ENCODE assay signal across 12 cellular contexts in genomic region chr10:57964371-57964770, GRCh38.
DNase-seq lines count a peak whose midpoint lies in the region; ATAC-seq and TF ChIP-seq lines count a peak whose summit lies in the region.
"Had no signal": no experiment of that assay in that cellular context is flagged by ENCODE, and none has a peak within 500 bp of the region (broad histone marks: within the 10 kb centered on the region; RNA-seq: fewer than 3 reads in every experiment).

No MANE protein-coding gene starts in this region.

- TF ChIP-seq CTCF in mammary epithelial cell (conservative IDR thresholded peaks at IDR 0.05 in 1 of 2, IDR thresholded peaks at IDR 0.05 in 1 of 2; ENCODE audit: extremely low read depth in 1 of 2, insufficient read depth in 1 of 2, low read depth in 1 of 2, low read length in 2 of 2) (no peak), prostate gland (IDR thresholded peaks at IDR 0.05) (no peak)

- no peak overlapping the region for H2BK12ac ChIP-seq in mesenchymal stem cell (ENCODE audit: low read length in 2 of 2)

- no peak overlapping the region for H4K91ac ChIP-seq in mesenchymal stem cell (ENCODE audit: low read length)

- H3K27ac ChIP-seq in mammary epithelial cell (ENCODE audit: insufficient read depth, low read depth, low read length) (no peak overlapping the region), mesenchymal stem cell (ENCODE audit: low read length, poor library complexity, severe bottlenecking) (no peak overlapping the region), prostate gland (no peak overlapping the region)
- H3K27ac ChIP-seq: VCaP had no signal

- no peaks in the 10 kb centered on the region for H3K36me3 Mint-ChIP-seq in stimulated activated memory B cell treated with anti-CD40 and anti-IgM and Interleukin-4, amounts not matched to agents 10 μg/mL and 1 μg/mL and 100 μg/mL, for 72 hours

- H3K4me1 ChIP-seq in mammary epithelial cell (ENCODE audit: insufficient read depth, low read length) (no peaks in the 10 kb centered on the region), mesenchymal stem cell (ENCODE audit: control insufficient read depth, insufficient read depth, low read depth, low read length) (no peaks in the 10 kb centered on the region), prostate gland (replicated peaks) (no peaks in the 10 kb centered on the region)
- H3K4me1 ChIP-seq: HAP-1 had no signal

- no peaks in the 10 kb centered on the region for H3K36me3 ChIP-seq in mammary epithelial cell (ENCODE audit: insufficient read depth, low read length)
- no peaks in the 10 kb centered on the region for H3K36me3 ChIP-seq in mesenchymal stem cell (ENCODE audit: control insufficient read depth in 1 of 2, insufficient read depth in 2 of 2, low read depth in 1 of 2, low read length in 2 of 2)
- no peaks in the 10 kb centered on the region for H3K36me3 ChIP-seq in prostate gland
- H3K36me3 ChIP-seq: HAP-1 had no signal

- no peak overlapping the region for H3K27ac Mint-ChIP-seq in stimulated activated memory B cell treated with anti-CD40 and anti-IgM and Interleukin-4, amounts not matched to agents 10 μg/mL and 1 μg/mL and 100 μg/mL, for 72 hours
- H3K27ac Mint-ChIP-seq: activated T-cell treated with anti-CD3 and anti-CD28 coated beads, Interleukin-2, amount 50 U/mL, for 72 hours had no signal

- H3K79me2 ChIP-seq in mammary epithelial cell (ENCODE audit: insufficient read depth, low read length) = no peaks in the 10 kb centered on the region

- WGBS in mammary epithelial cell (ENCODE audit: low coverage, missing lambda C conversion rate) = 48% methylated on average over 3 of the region's 3 CpGs
- WGBS in mesenchymal stem cell = 94% methylated on average over 3 of the region's 3 CpGs
- 84% methylated on average over 3 of the region's 3 CpGs for WGBS in prostate gland

- H3K9ac ChIP-seq in mammary epithelial cell (ENCODE audit: insufficient read depth, low read length) (no peak overlapping the region), mesenchymal stem cell (ENCODE audit: low read length) (peak overlapping the region; percentile 10)

- H4K8ac ChIP-seq in mesenchymal stem cell (ENCODE audit: low read length) = no peak overlapping the region

- H2BK15ac ChIP-seq in mesenchymal stem cell (ENCODE audit: low read depth, poor library complexity, severe bottlenecking) = no peak overlapping the region

- H3K4ac ChIP-seq in mesenchymal stem cell (ENCODE audit: low read depth in 1 of 2, low read length in 2 of 2) = no peak overlapping the region

- H2AFZ ChIP-seq in mammary epithelial cell (ENCODE audit: low read depth, low read length) = no peak overlapping the region
- no peak overlapping the region for H2AFZ ChIP-seq in mesenchymal stem cell (ENCODE audit: low read depth, low read length)

- no TSS peak for BruUV-seq in mammary epithelial cell (replicated peaks; lab: Mats Ljungman, UMichigan)

- H3K4me3 Mint-ChIP-seq in stimulated activated memory B cell treated with anti-CD40 and anti-IgM and Interleukin-4, amounts not matched to agents 10 μg/mL and 1 μg/mL and 100 μg/mL, for 72 hours = no peak overlapping the region
- H3K4me3 Mint-ChIP-seq: activated T-cell treated with anti-CD3 and anti-CD28 coated beads, Interleukin-2, amount 50 U/mL, for 72 hours; nephron had no signal

- intact Hi-C loops in mammary epithelial cell (cut with micrococcal nuclease) = no loop called here
- intact Hi-C loops in prostate gland (cut with DNase I) = no loop called here

- no peak overlapping the region for H2BK120ac ChIP-seq in mesenchymal stem cell (ENCODE audit: low read depth, low read length)

- H2AK5ac ChIP-seq in mesenchymal stem cell (ENCODE audit: low read length, severe bottlenecking) = no peak overlapping the region

- H3K4me2 ChIP-seq in mammary epithelial cell (ENCODE audit: insufficient read depth, low read depth, low read length) (no peak overlapping the region), mesenchymal stem cell (ENCODE audit: low read length, poor library complexity, severe bottlenecking) (no peak overlapping the region)

- ATAC-seq in stimulated activated memory B cell treated with anti-CD40 and anti-IgM and Interleukin-4, amounts not matched to agents 10 μg/mL and 1 μg/mL and 100 μg/mL, for 72 hours = no peak
- no peak for ATAC-seq in GM21576 (IDR thresholded peaks at IDR 0.05; ENCODE audit: unreplicated experiment)
- ATAC-seq: activated T-cell treated with anti-CD3 and anti-CD28 coated beads, Interleukin-2, amount 50 U/mL, for 72 hours had no signal

- DNase-seq in C1 segment of cervical spinal cord (lab: John Stamatoyannopoulos, UW) (peak in 12 of 14 donors; percentile 6 to 68 (median 40)), NCI-H1092 treated with DMSO at 0.1 percent for 48 hours (lab: John Stamatoyannopoulos, UW) (peak; percentile 19), mammary epithelial cell (peak; percentile 78), mesenchymal stem cell (no peak), iPS-NIHi7 (ENCODE audit: extremely low spot score) (no peak), prostate gland (ENCODE audit: low spot score) (no peak)
- DNase-seq: activated T-cell treated with anti-CD3 and anti-CD28 coated beads, Interleukin-2, amount 50 U/mL, for 72 hours had no signal

- no peak overlapping the region for H3K23ac ChIP-seq in mesenchymal stem cell (ENCODE audit: low read length in 2 of 2)

- CTCF ChIA-PET in mammary epithelial cell (lab: Charles Lee; ENCODE audit: low non-redundant PET) = no interaction called here

- H2BK5ac ChIP-seq in mesenchymal stem cell (ENCODE audit: low read depth, low read length, poor library complexity, severe bottlenecking) = no peak overlapping the region

- no peak overlapping the region for H3K18ac ChIP-seq in mesenchymal stem cell (ENCODE audit: low read depth in 1 of 2, low read length in 2 of 2)

- H3K14ac ChIP-seq in mesenchymal stem cell (ENCODE audit: low read length in 2 of 2) = no peak overlapping the region

- H3K79me1 ChIP-seq in mesenchymal stem cell (replicated peaks; ENCODE audit: low read length, poor library complexity, severe bottlenecking) = no peaks in the 10 kb centered on the region

- no peak for TF ChIP-seq POLR2A in prostate gland (IDR thresholded peaks at IDR 0.05)

- H3K4me3 ChIP-seq in mammary epithelial cell (replicated peaks in 1 of 3; ENCODE audit: insufficient read depth in 1 of 3, low read depth in 2 of 3, low read length in 3 of 3) = no peak overlapping the region
- no peak overlapping the region for H3K4me3 ChIP-seq in mesenchymal stem cell (ENCODE audit: insufficient read depth in 1 of 2, low read depth in 1 of 2, low read length in 2 of 2)
- H3K4me3 ChIP-seq in prostate gland = no peak overlapping the region
- H3K4me3 ChIP-seq: HAP-1 had no signal

- in situ Hi-C loops in mammary epithelial cell (cut with MboI; ENCODE audit: low sequenced_read_pairs in 2 of 2) = no loop called here

- dilution Hi-C loops in mammary epithelial cell (cut with HindIII; ENCODE audit: low sequenced_read_pairs) = no loop called here

- H3K9me3 Mint-ChIP-seq in stimulated activated memory B cell treated with anti-CD40 and anti-IgM and Interleukin-4, amounts not matched to agents 10 μg/mL and 1 μg/mL and 100 μg/mL, for 72 hours = peaks cover 2% of the 10 kb centered on the region
- H3K9me3 Mint-ChIP-seq: nephron had no signal

- H3K4me1 Mint-ChIP-seq in stimulated activated memory B cell treated with anti-CD40 and anti-IgM and Interleukin-4, amounts not matched to agents 10 μg/mL and 1 μg/mL and 100 μg/mL, for 72 hours = no peaks in the 10 kb centered on the region
- H3K4me1 Mint-ChIP-seq: nephron had no signal

- no peaks in the 10 kb centered on the region for H3K9me3 ChIP-seq in mammary epithelial cell (replicated peaks; ENCODE audit: insufficient read depth, low read length)
- H3K9me3 ChIP-seq in mesenchymal stem cell (ENCODE audit: control insufficient read depth, low read length) = no peaks in the 10 kb centered on the region
- no peaks in the 10 kb centered on the region for H3K9me3 ChIP-seq in prostate gland
- H3K9me3 ChIP-seq: HAP-1 had no signal

- H3K27me3 ChIP-seq in mammary epithelial cell (ENCODE audit: insufficient read depth, low read length) = no peaks in the 10 kb centered on the region
- no peaks in the 10 kb centered on the region for H3K27me3 ChIP-seq in mesenchymal stem cell (ENCODE audit: control insufficient read depth in 1 of 2, insufficient read depth in 1 of 2, low read length in 2 of 2)
- no peaks in the 10 kb centered on the region for H3K27me3 ChIP-seq in prostate gland (replicated peaks; ENCODE audit: insufficient read depth)

- no peaks in the 10 kb centered on the region for H3K27me3 Mint-ChIP-seq in stimulated activated memory B cell treated with anti-CD40 and anti-IgM and Interleukin-4, amounts not matched to agents 10 μg/mL and 1 μg/mL and 100 μg/mL, for 72 hours

- H4K20me1 ChIP-seq in mammary epithelial cell (ENCODE audit: insufficient read depth, low read length) = no peaks in the 10 kb centered on the region

Comparison
In these comparisons a context has a peak if more than half of its experiments do, and no peak if none do; other contexts are left out.
1. DNase-seq: peak in C1 segment of cervical spinal cord (12 of 14), NCI-H1092 treated with DMSO at 0.1 percent for 48 hours (single experiment) and mammary epithelial cell (single experiment); none in mesenchymal stem cell (single experiment), iPS-NIHi7 (single experiment) and prostate gland (single experiment).